In genomic region chr2:179338681-179339080, GRCh38 we compare ENCODE assay signal across 18 cellular contexts.
DNase-seq lines count a peak whose midpoint lies in the region; ATAC-seq, FAIRE-seq and TF ChIP-seq lines count a peak whose summit lies in the region.
"Had no signal": no experiment of that assay in that cellular context is flagged by ENCODE, and none has a peak within 500 bp of the region (broad histone marks: within the 10 kb centered on the region; RNA-seq: fewer than 3 reads in every experiment).

No MANE protein-coding gene starts in this region.

- H3K79me2 ChIP-seq in GM23248 (ENCODE audit: insufficient read depth) (no peaks in the 10 kb centered on the region), astrocyte (ENCODE audit: insufficient read depth, low read length) (no peaks in the 10 kb centered on the region)

- WGBS in GM23248 (ENCODE audit: low coverage in 1 of 2, low lambda C conversion rate in 2 of 2, missing lambda C conversion rate in 2 of 2), 2 experiments: 62 to 67% methylated on average over 3 of the region's 3 CpGs
- WGBS in right cardiac atrium: 68% methylated on average over 3 of the region's 3 CpGs

- FAIRE-seq in astrocyte (lab: Jason Lieb, UNC): peak; percentile 20

- no peaks in the 10 kb centered on the region for H3K9me3 ChIP-seq in GM23248 (ENCODE audit: low read depth)
- no peaks in the 10 kb centered on the region for H3K9me3 ChIP-seq in astrocyte (ENCODE audit: insufficient read depth, low read depth, low read length)
- no peaks in the 10 kb centered on the region for H3K9me3 ChIP-seq in right cardiac atrium (ENCODE audit: control insufficient read depth, low read length)
- H3K9me3 ChIP-seq in gastrocnemius medialis: no peaks in the 10 kb centered on the region
- H3K9me3 ChIP-seq: suprapubic skin had no signal

- H4K20me1 ChIP-seq in GM23248 (ENCODE audit: insufficient read depth) (no peaks in the 10 kb centered on the region), astrocyte (ENCODE audit: insufficient read depth, low read length) (no peaks in the 10 kb centered on the region)

- intact Hi-C loops in right cardiac atrium (cut with DNase I) (loop anchor here in 1 of 4 donors (10.0 kb wide), 1 partner anchor 64 kb away; no protein-coding TSS in a partner anchor), gastrocnemius medialis (cut with DNase I; ENCODE audit: low total_unique reads) (no loop called here), dorsolateral prefrontal cortex (cut with DNase I) (loop anchor here in 1 of 2 donors (10.0 kb wide), 1 partner anchor 64 kb away; no protein-coding TSS in a partner anchor)

- H3F3A ChIP-seq in GM23248 (ENCODE audit: insufficient read depth): peaks cover 10% of the 10 kb centered on the region; the same call in 1 of the 2 replicates

- no peaks in the 10 kb centered on the region for H3K9me2 ChIP-seq in GM23248 (ENCODE audit: insufficient read depth)

- H3K4me3 ChIP-seq in GM23248: no peak overlapping the region
- no peak overlapping the region for H3K4me3 ChIP-seq in astrocyte (ENCODE audit: insufficient read depth, low read depth, low read length)
- H3K4me3 ChIP-seq in right cardiac atrium (ENCODE audit: low read length): no peak overlapping the region
- no peak overlapping the region for H3K4me3 ChIP-seq in gastrocnemius medialis
- no peak overlapping the region for H3K4me3 ChIP-seq in dorsolateral prefrontal cortex
- H3K4me3 ChIP-seq: suprapubic skin had no signal

- H3K36me3 ChIP-seq in GM23248 (ENCODE audit: low read depth) (no peaks in the 10 kb centered on the region), astrocyte (ENCODE audit: insufficient read depth, low read length) (no peaks in the 10 kb centered on the region), gastrocnemius medialis (no peaks in the 10 kb centered on the region)
- H3K36me3 ChIP-seq: suprapubic skin had no signal

- no peaks in the 10 kb centered on the region for H3K9me3 Mint-ChIP-seq in astrocyte (ENCODE audit: unreplicated experiment)
- H3K9me3 Mint-ChIP-seq: activated naive CD8-positive, alpha-beta T cell treated with anti-CD3 and anti-CD28 coated beads for 36 hours; H9; memory B cell had no signal

- H3K36me3 Mint-ChIP-seq in astrocyte (ENCODE audit: low read depth, unreplicated experiment): no peaks in the 10 kb centered on the region
- H3K36me3 Mint-ChIP-seq: activated naive CD8-positive, alpha-beta T cell treated with anti-CD3 and anti-CD28 coated beads for 36 hours; memory B cell had no signal

- no peak overlapping the region for H3K4me3 Mint-ChIP-seq in astrocyte (ENCODE audit: unreplicated experiment)
- H3K4me3 Mint-ChIP-seq: activated naive CD8-positive, alpha-beta T cell treated with anti-CD3 and anti-CD28 coated beads for 36 hours; H9; memory B cell had no signal

- H2AFZ ChIP-seq in GM23248: peak overlapping the region; percentile 47; the same call in 1 of the 2 replicates
- H2AFZ ChIP-seq in astrocyte (ENCODE audit: low read depth, low read length): no peak overlapping the region

- H3K9ac ChIP-seq in GM23248: 0 out of 2 replicates have a peak overlapping the region, but pooled peaks have one; percentile 22
- H3K9ac ChIP-seq in astrocyte (ENCODE audit: low read length): no peak overlapping the region

- ATAC-seq in right cardiac atrium: peak; percentile 72 to 77
- peak; percentile 50 to 81 for ATAC-seq in gastrocnemius medialis
- no peak for ATAC-seq in GM19463 (IDR thresholded peaks at IDR 0.05; ENCODE audit: unreplicated experiment)
- no peak for ATAC-seq in HG03442 (IDR thresholded peaks at IDR 0.05; ENCODE audit: unreplicated experiment)

- TF ChIP-seq POLR2A in gastrocnemius medialis (IDR thresholded peaks at IDR 0.05): no peak

- H3K27me3 ChIP-seq in GM23248 (replicated peaks; ENCODE audit: insufficient read depth): no peaks in the 10 kb centered on the region
- H3K27me3 ChIP-seq in astrocyte (ENCODE audit: insufficient read depth, low read length): no peaks in the 10 kb centered on the region
- no peaks in the 10 kb centered on the region for H3K27me3 ChIP-seq in right cardiac atrium (ENCODE audit: control insufficient read depth, insufficient read depth)
- no peaks in the 10 kb centered on the region for H3K27me3 ChIP-seq in gastrocnemius medialis
- no peaks in the 10 kb centered on the region for H3K27me3 ChIP-seq in dorsolateral prefrontal cortex
- H3K27me3 ChIP-seq: suprapubic skin had no signal

- peak; percentile 82 for DNase-seq in GM23248
- DNase-seq in astrocyte (ENCODE audit: low read depth): no peak
- no peak for DNase-seq in right cardiac atrium
- no peak for DNase-seq in gastrocnemius medialis
- no peak for DNase-seq in GM13977 (ENCODE audit: low spot score)
- DNase-seq in dorsolateral prefrontal cortex: no peak
- DNase-seq: activated CD8-positive, alpha-beta memory T cell treated with anti-CD3 and anti-CD28 coated beads, Interleukin-2, amount 50 U/mL, for 48 hours; activated naive CD8-positive, alpha-beta T cell treated with anti-CD3 and anti-CD28 coated beads for 36 hours; cerebellar nuclear complex; DMS 273 treated with DMSO at 0.1 percent for 48 hours; H9; NCI-H2081 treated with DMSO at 0.1 percent for 48 hours; NCI-H774 had no signal

- H3K27ac Mint-ChIP-seq in astrocyte (ENCODE audit: unreplicated experiment): no peak overlapping the region
- H3K27ac Mint-ChIP-seq: activated naive CD8-positive, alpha-beta T cell treated with anti-CD3 and anti-CD28 coated beads for 36 hours; memory B cell had no signal

- in situ Hi-C loops in GM23248 (cut with MboI) (loop anchor here (25.0 kb wide), 1 partner anchor 101 kb away; no protein-coding TSS in a partner anchor), gastrocnemius medialis (cut with MboI; ENCODE audit: low sequenced_read_pairs in 4 of 4) (loop anchor here in 1 of 4 donors (25.0 kb wide), 1 partner anchor 126 kb away; no protein-coding TSS in a partner anchor), GM13977 (cut with MboI; ENCODE audit: low pct_unique_long_range_greater_than_20kb, low sequenced_read_pairs, unreplicated experiment) (no loop called here)

- TF ChIP-seq CTCF in astrocyte (IDR thresholded peaks at IDR 0.05; ENCODE audit: insufficient read depth, low read depth, low read length) (no peak), gastrocnemius medialis (IDR thresholded peaks at IDR 0.05 in 4 of 5, conservative IDR thresholded peaks at IDR 0.05 in 1 of 5) (no peak), GM13977 (IDR thresholded peaks at IDR 0.05; ENCODE audit: extremely low read depth, insufficient read depth, missing control alignments) (no peak), dorsolateral prefrontal cortex (IDR thresholded peaks at IDR 0.05 in 54 of 56, conservative IDR thresholded peaks at IDR 0.05 in 2 of 56; ENCODE audit: low read depth in 1 of 56, partially characterized antibody in 56 of 56) (no peak)

- H3K4me1 ChIP-seq in GM23248 (ENCODE audit: insufficient read depth) (peaks cover 19% of the 10 kb centered on the region), astrocyte (ENCODE audit: insufficient read depth, low read length) (no peaks in the 10 kb centered on the region), right cardiac atrium (ENCODE audit: control insufficient read depth, insufficient read depth, low read length) (no peaks in the 10 kb centered on the region), gastrocnemius medialis (no peaks in the 10 kb centered on the region)
- H3K4me1 ChIP-seq: suprapubic skin had no signal

- H3K4me1 Mint-ChIP-seq in astrocyte (ENCODE audit: low read depth, unreplicated experiment): peaks cover 8% of the 10 kb centered on the region
- H3K4me1 Mint-ChIP-seq: activated naive CD8-positive, alpha-beta T cell treated with anti-CD3 and anti-CD28 coated beads for 36 hours had no signal

- H3K27ac ChIP-seq in GM23248 (peak overlapping the region; percentile 45), astrocyte (ENCODE audit: low read depth, low read length) (no peak overlapping the region), right cardiac atrium (ENCODE audit: low read length) (no peak overlapping the region), gastrocnemius medialis (peak overlapping the region in 3 of 4 donors; percentile 14 to 36 (median 27)), dorsolateral prefrontal cortex (peak overlapping the region in 2 of 59 donors; percentile 3 to 39)
- H3K27ac ChIP-seq: RWPE1, suprapubic skin had no signal

- peak overlapping the region; percentile 18 for H3K4me2 ChIP-seq in GM23248 (ENCODE audit: unreplicated experiment)
- no peak overlapping the region for H3K4me2 ChIP-seq in astrocyte (ENCODE audit: low read length)

- peaks cover 2% of the 10 kb centered on the region for H3K27me3 Mint-ChIP-seq in astrocyte (ENCODE audit: low read depth, unreplicated experiment)
- H3K27me3 Mint-ChIP-seq: memory B cell had no signal

Comparison
In these comparisons a context has a peak if more than half of its experiments do, and no peak if none do; other contexts are left out.
1. H3K27ac ChIP-seq: peak in GM23248 (single experiment) and gastrocnemius medialis (3 of 4); none in astrocyte (single experiment) and right cardiac atrium (single experiment).
2. ATAC-seq: peak in right cardiac atrium (2 of 2) and gastrocnemius medialis (2 of 2); none in GM19463 (single experiment) and HG03442 (single experiment).